Comparison of ENCODE assay signal across 8 cellular contexts in the genomic region with DNA sequence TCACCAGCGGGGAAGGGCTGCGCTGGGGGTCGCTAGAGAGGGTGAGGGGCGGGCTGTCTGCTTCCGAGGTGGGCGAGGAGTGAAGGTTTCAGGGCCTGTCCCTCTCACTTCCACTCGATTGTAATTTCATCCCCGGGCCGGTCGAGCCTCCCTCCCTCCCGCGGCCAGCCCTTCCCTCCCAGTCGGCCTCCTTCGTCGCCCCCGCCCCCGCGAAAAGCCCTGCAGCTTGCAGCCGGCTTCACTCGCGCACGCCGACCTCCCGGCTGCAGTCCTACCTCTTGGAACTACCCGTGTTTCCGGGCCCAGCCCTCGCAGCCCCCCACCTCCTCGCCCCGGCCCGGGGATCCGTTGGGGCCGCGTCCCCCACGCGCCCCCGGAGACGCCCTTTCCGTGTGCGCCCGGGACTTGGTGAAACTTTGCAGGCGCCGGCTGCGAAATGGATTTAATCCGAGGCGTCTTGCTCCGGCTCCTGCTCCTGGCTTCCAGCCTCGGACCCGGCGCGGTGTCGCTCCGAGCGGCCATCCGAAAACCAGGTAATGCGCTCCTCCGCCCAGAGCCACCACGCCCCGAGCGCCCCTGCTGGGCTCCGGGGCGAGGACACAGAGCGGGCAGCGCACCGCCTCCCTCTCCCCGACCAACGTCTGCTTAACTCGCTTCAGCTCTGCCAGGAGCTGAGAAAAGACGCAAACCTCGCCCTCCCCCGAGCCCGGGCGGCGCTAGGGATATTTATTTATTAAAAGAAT. TPM values are rescaled to one million over a fixed set of nuclear protein-coding genes. Genes with fewer than 3 reads are reported as not detected.
DNase-seq lines count a peak whose midpoint lies in the region; ATAC-seq and TF ChIP-seq lines count a peak whose summit lies in the region.

EGFLAM (plus strand) TSS at position 241 of the 743 bp plus-strand sequence; CDS start at position 437, 196 bp downstream.

- H3K23ac ChIP-seq in mesendoderm (ENCODE audit: low read length) = no peak within 1 kb of the TSS

- peak within 1 kb of the TSS; percentile 33 for H2BK5ac ChIP-seq in mesendoderm (ENCODE audit: low read length)

- H3K36me3 ChIP-seq in mesendoderm (ENCODE audit: control insufficient read depth, insufficient read depth, low read length) = no peaks in the 10 kb centered on the region
- no peaks in the 10 kb centered on the region for H3K36me3 ChIP-seq in aorta (ENCODE audit: control insufficient read depth in 1 of 2, insufficient read depth in 2 of 2, low read length in 1 of 2)

- peak; percentile 64 for ATAC-seq in aorta (ENCODE audit: low FRiP score)
- no peak for ATAC-seq in HG02642 (IDR thresholded peaks at IDR 0.05; ENCODE audit: poor library complexity, unreplicated experiment)

- no peak within 1 kb of the TSS for H4K8ac ChIP-seq in mesendoderm (ENCODE audit: low read depth, low read length)

- peak within 1 kb of the TSS; percentile 25 for H3K4me3 ChIP-seq in mesendoderm (ENCODE audit: low read length)
- H3K4me3 ChIP-seq in aorta (ENCODE audit: low read length in 2 of 2) = peak within 1 kb of the TSS in 1 of 2 donors; percentile 43

- H3K27me3 ChIP-seq in mesendoderm (ENCODE audit: insufficient read depth, low read length, poor library complexity) (peaks cover 8% of the 10 kb centered on the region), aorta (ENCODE audit: control insufficient read depth in 1 of 2, insufficient read depth in 2 of 2, low read length in 1 of 2) (peaks cover 0 to 4% of the 10 kb centered on the region in 2 donors)

- DNase-seq in ELF-1 (ENCODE audit: low read depth, low spot score) (peak; percentile 88), NCI-H2171 treated with DMSO at 0.1 percent for 48 hours (lab: John Stamatoyannopoulos, UW) (peak; percentile 82), chondrocyte (ENCODE audit: low spot score) (no peak), mesendoderm (peak; percentile 88), aorta (peak in 1 of 2 donors; percentile 77), NCI-H1048 (lab: John Stamatoyannopoulos, UW) (no peak), GM20000 (ENCODE audit: low spot score) (no peak)

- intact Hi-C loops in aorta (cut with DNase I) = no loop called here

- peak; percentile 58 for TF ChIP-seq CTCF in chondrocyte (IDR thresholded peaks at IDR 0.05)
- no peak for TF ChIP-seq CTCF in GM20000 (IDR thresholded peaks at IDR 0.05; ENCODE audit: extremely low read depth, missing control alignments)

- H3K27me3 Mint-ChIP-seq in chondrocyte (ENCODE audit: low read depth) = peaks cover 57% of the 10 kb centered on the region

- no peaks in the 10 kb centered on the region for H3K79me2 ChIP-seq in mesendoderm (ENCODE audit: control insufficient read depth, insufficient read depth, low read length)

- H2BK120ac ChIP-seq in mesendoderm (ENCODE audit: low read depth, low read length) = peak within 1 kb of the TSS; percentile 73

- H2BK15ac ChIP-seq in mesendoderm (replicated peaks; ENCODE audit: low read depth) = no peak within 1 kb of the TSS

- H3K79me1 ChIP-seq in mesendoderm (ENCODE audit: low read length) = no peaks in the 10 kb centered on the region

- no peaks in the 10 kb centered on the region for H3K36me3 Mint-ChIP-seq in chondrocyte (ENCODE audit: low read depth)

- H3K9me3 Mint-ChIP-seq in chondrocyte (ENCODE audit: low read depth) = peaks cover 6% of the 10 kb centered on the region

- WGBS in mesendoderm (ENCODE audit: extremely low coverage, insufficient coverage, low lambda C conversion rate) = no CpG with 5 or more reads among the region's 73 CpGs
- 0 to 1% methylated on average over 68 to 73 of the region's 73 CpGs for WGBS in aorta, 2 donors

- peak within 1 kb of the TSS; percentile 31 for H3K27ac ChIP-seq in mesendoderm (ENCODE audit: low read depth, low read length)
- H3K27ac ChIP-seq in aorta (ENCODE audit: low read depth in 1 of 2, low read length in 2 of 2) = no peak within 1 kb of the TSS

- H3K4me2 ChIP-seq in mesendoderm (ENCODE audit: low read length) = peak within 1 kb of the TSS; percentile 78

- H3K4ac ChIP-seq in mesendoderm (ENCODE audit: low read depth, low read length) = no peak within 1 kb of the TSS

- H3K4me1 ChIP-seq in mesendoderm (ENCODE audit: control insufficient read depth, low read depth, low read length) (peaks cover 8% of the 10 kb centered on the region), aorta (ENCODE audit: control insufficient read depth in 1 of 2, insufficient read depth in 2 of 2, low read length in 2 of 2) (no peaks in the 10 kb centered on the region)

- peaks cover 1% of the 10 kb centered on the region for H3K9me3 ChIP-seq in aorta (ENCODE audit: control insufficient read depth, low read length)

- H3K56ac ChIP-seq in mesendoderm (ENCODE audit: low read length) = peak within 1 kb of the TSS; percentile 78

- H4K5ac ChIP-seq in mesendoderm (ENCODE audit: low read length) = peak within 1 kb of the TSS; percentile 12

- H3K4me3 Mint-ChIP-seq in chondrocyte (ENCODE audit: unreplicated experiment) = peak within 1 kb of the TSS; percentile 75

- H3K4me1 Mint-ChIP-seq in chondrocyte (ENCODE audit: low read depth) = peaks cover 20% of the 10 kb centered on the region

- no peak within 1 kb of the TSS for H2AK5ac ChIP-seq in mesendoderm (ENCODE audit: low read length)

- H3K27ac Mint-ChIP-seq in chondrocyte (ENCODE audit: unreplicated experiment) = no peak within 1 kb of the TSS

- peak within 1 kb of the TSS; percentile 60 for H3K9ac ChIP-seq in mesendoderm (ENCODE audit: low read length)

- peak within 1 kb of the TSS; percentile 44 for H3K18ac ChIP-seq in mesendoderm (ENCODE audit: low read length)

RNA-seq across cellular contexts. Expression of gene EGFLAM, which starts in this region (rescaled TPM):
- 0.12 to 0.38 TPM in 2 of 3 replicates, not detected in the other for total RNA-seq in chondrocyte
- polyA plus RNA-seq in mesendoderm (2013, experiment 1 of 2) = 0.76 TPM
- 0.73 TPM for polyA plus RNA-seq in mesendoderm (2013, experiment 2 of 2)
- total RNA-seq in aorta = 10 to 100 TPM; 13.5 to 14.4 TPM
- 10 to 100 TPM in 1 of 2 donors, 1 to 10 TPM in 1; 4.6 to 15.8 TPM for polyA plus RNA-seq in aorta

Comparison
In these comparisons a context has a peak if more than half of its experiments do, and no peak if none do; other contexts are left out.
1. RNA of gene EGFLAM (total RNA-seq): 13.5 to 14.4 TPM in aorta; 0.12 to 0.38 TPM in chondrocyte; every median in the first group is over 10 times any median in the second.
2. DNase-seq: peak in ELF-1 (single experiment), NCI-H2171 treated with DMSO at 0.1 percent for 48 hours (single experiment) and mesendoderm (single experiment); none in chondrocyte (single experiment), NCI-H1048 (single experiment) and GM20000 (single experiment).